8 cellular contexts compared by ENCODE assay signal in the genomic region with DNA sequence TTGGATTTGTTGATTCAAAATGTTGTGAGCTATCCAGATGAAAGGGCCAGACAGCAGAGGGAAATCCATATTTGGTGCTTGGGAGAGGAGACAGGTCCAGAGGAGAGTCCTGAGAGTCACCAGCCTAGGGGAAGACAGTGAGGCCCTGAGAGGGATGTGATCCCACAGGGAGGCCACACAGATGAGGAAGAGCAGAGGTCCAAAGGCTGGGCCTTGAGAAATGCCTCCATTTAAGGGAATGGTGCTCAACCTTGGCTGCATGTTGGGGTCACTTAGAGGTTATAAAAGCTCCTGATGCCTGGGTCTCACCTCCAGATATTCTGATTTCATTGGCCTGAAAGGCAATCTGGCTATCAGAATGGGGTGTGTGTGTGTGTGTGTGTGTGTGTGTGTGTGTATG.
"Had no signal": no experiment of that assay in that cellular context is flagged by ENCODE, and none has a peak within 500 bp of the region (broad histone marks: within the 10 kb centered on the region; RNA-seq: fewer than 3 reads in every experiment).

No MANE protein-coding gene starts in this region.

- H3K27ac ChIP-seq: GM23248 had no signal

- ATAC-seq: K562 had no signal

- H3K4me3 ChIP-seq: GM23248, K562 had no signal

- H2AFZ ChIP-seq: GM23248 had no signal

- H3K4me3 Mint-ChIP-seq: H9 had no signal

- H3K4me1 Mint-ChIP-seq: H9 had no signal

- H3K27ac Mint-ChIP-seq: H9 had no signal

- DNase-seq: GM23248, H9, HCEC 1CT, IMR-90 had no signal

- H3K9ac ChIP-seq: GM23248 had no signal

- FAIRE-seq: H1, H54, HTR-8/SVneo, K562 had no signal
